8 cellular contexts compared by ENCODE assay signal in the genomic region with DNA sequence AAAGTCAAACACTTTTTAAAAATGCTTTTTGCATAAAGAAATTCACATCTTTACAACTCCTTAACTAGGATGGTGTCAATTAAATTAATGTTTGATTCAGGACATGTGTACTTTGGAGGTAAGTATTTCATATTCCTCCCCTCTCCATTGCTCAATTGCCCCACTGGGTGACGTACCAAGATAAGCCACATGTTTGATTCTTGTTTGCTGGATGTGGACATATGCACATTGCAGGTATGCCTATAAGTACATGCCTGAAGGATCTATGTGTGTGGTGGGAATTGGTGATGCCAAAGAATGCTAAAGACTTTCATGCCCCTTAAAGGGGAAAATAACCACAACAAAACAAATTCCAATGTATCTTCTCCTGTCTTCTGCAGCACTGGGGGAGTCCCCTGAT. TPM values are rescaled to one million over a fixed set of nuclear protein-coding genes. Genes with fewer than 3 reads are reported as not detected.
DNase-seq lines count a peak whose midpoint lies in the region; TF ChIP-seq lines count a peak whose summit lies in the region.

No MANE protein-coding gene starts in this region.

- CTCF ChIA-PET in HEK293T (lab: Yijun Ruan, JAX) = no interaction called here

- peak overlapping the region in 3 of 4 donors; percentile 25 to 93 (median 31) for H3K27ac ChIP-seq in sigmoid colon

- H3K36me3 ChIP-seq in sigmoid colon = no peaks in the 10 kb centered on the region

- DNase-seq in DMS79 treated with DMSO at 0.1 percent for 48 hours (lab: John Stamatoyannopoulos, UW) (peak; percentile 29), DMS79 (lab: John Stamatoyannopoulos, UW) (no peak), NCI-H69 (lab: John Stamatoyannopoulos, UW) (peak; percentile 35), choroid plexus epithelial cell (ENCODE audit: low read depth) (peak; percentile 61), sigmoid colon (no peak), HEK293T (ENCODE audit: extremely low spot score) (no peak), posterior vena cava (ENCODE audit: low spot score) (no peak)
- DNase-seq in stimulated activated CD8-positive, alpha-beta memory T cell treated with anti-CD3 and anti-CD28 coated beads, Interleukin-4, amount 100 ng/mL, for 48 hours = no peak

- POLR2A ChIA-PET in HEK293T (lab: Yijun Ruan, JAX) = no interaction called here

- TF ChIP-seq EP300 in sigmoid colon (IDR thresholded peaks at IDR 0.05) = no peak

- no peaks in the 10 kb centered on the region for H3K27me3 ChIP-seq in sigmoid colon

- peaks cover 0 to 81% (median 64%) of the 10 kb centered on the region in 4 donors for H3K4me1 ChIP-seq in sigmoid colon

- TF ChIP-seq POLR2A in sigmoid colon (IDR thresholded peaks at IDR 0.05) = no peak

- TF ChIP-seq CTCF in choroid plexus epithelial cell (conservative IDR thresholded peaks at IDR 0.05; ENCODE audit: low read depth, low read length) = no peak
- TF ChIP-seq CTCF in sigmoid colon (IDR thresholded peaks at IDR 0.05) = no peak

- intact Hi-C loops in sigmoid colon (cut with DNase I) (loop anchor here (5.0 kb wide), 2 partner anchors 43 to 97 kb away; no protein-coding TSS in a partner anchor), posterior vena cava (cut with DNase I) (no loop called here)

- no peaks in the 10 kb centered on the region for H3K9me3 ChIP-seq in sigmoid colon

- H3K4me3 ChIP-seq in choroid plexus epithelial cell (ENCODE audit: low read depth, low read length) (no peak overlapping the region), sigmoid colon (no peak overlapping the region)

- WGBS in sigmoid colon, 2 donors = 31 to 49% methylated on average over 1 of the region's 1 CpG

TF ChIP-seq in HEK293T, 16 proteins besides CTCF, POLR2A, EP300 and RAD21:
- no peak for TF ChIP-seq PKNOX1 (IDR thresholded peaks at IDR 0.05)
- no peak for TF ChIP-seq ARNT (IDR thresholded peaks at IDR 0.05)
- TF ChIP-seq FOXA1 (IDR thresholded peaks at IDR 0.05) = no peak
- no peak for TF ChIP-seq L3MBTL2 (conservative IDR thresholded peaks at IDR 0.05)
- TF ChIP-seq SUZ12 (IDR thresholded peaks at IDR 0.05) = no peak
- no peak for TF ChIP-seq FOXM1 (IDR thresholded peaks at IDR 0.05; ENCODE audit: borderline replicate concordance)
- TF ChIP-seq NFRKB (IDR thresholded peaks at IDR 0.05) = no peak
- TF ChIP-seq TARDBP (IDR thresholded peaks at IDR 0.05) = no peak
- no peak for TF ChIP-seq FOXK2 (IDR thresholded peaks at IDR 0.05)
- no peak for TF ChIP-seq LEF1 (IDR thresholded peaks at IDR 0.05; ENCODE audit: borderline replicate concordance)
- TF ChIP-seq ZNF384 (IDR thresholded peaks at IDR 0.05) = no peak
- no peak for TF ChIP-seq SP1 (IDR thresholded peaks at IDR 0.05)
- TF ChIP-seq ELF4 (IDR thresholded peaks at IDR 0.05) = no peak
- TF ChIP-seq CTBP1 (IDR thresholded peaks at IDR 0.05; ENCODE audit: borderline replicate concordance) = no peak
- TF ChIP-seq HDGF (IDR thresholded peaks at IDR 0.05; ENCODE audit: borderline replicate concordance) = no peak
- no peak for TF ChIP-seq BHLHE40 (IDR thresholded peaks at IDR 0.05; ENCODE audit: borderline replicate concordance)
TF ChIP-seq in HEK293T: peak in this region for 0.

RNA-seq across cellular contexts. Expression of gene CD44, which starts 5.8 kb away (rescaled TPM):
- total RNA-seq in sigmoid colon = 100 to 1,000 TPM in 2 of 4 donors, 10 to 100 TPM in 2; 74.2 to 228 (median 119) TPM
- polyA plus RNA-seq in sigmoid colon = 100 to 1,000 TPM in 1 of 3 donors, 10 to 100 TPM in 2; 28.4 to 154 (median 37.8) TPM
- 100 to 1,000 TPM; 219 to 562 TPM for total RNA-seq in posterior vena cava

Comparison
In these comparisons a context has a peak if more than half of its experiments do, and no peak if none do; other contexts are left out.
1. DNase-seq: peak in DMS79 treated with DMSO at 0.1 percent for 48 hours (single experiment), NCI-H69 (single experiment) and choroid plexus epithelial cell (single experiment); none in DMS79 (single experiment), sigmoid colon (single experiment), HEK293T (single experiment), stimulated activated CD8-positive, alpha-beta memory T cell treated with anti-CD3 and anti-CD28 coated beads, Interleukin-4, amount 100 ng/mL, for 48 hours (single experiment) and posterior vena cava (single experiment).